17 cellular contexts compared by ENCODE assay signal in genomic region chr13:107992542-107992941, GRCh38.
"Had no signal": no experiment of that assay in that cellular context is flagged by ENCODE, and none has a peak within 500 bp of the region (broad histone marks: within the 10 kb centered on the region; RNA-seq: fewer than 3 reads in every experiment).

No MANE protein-coding gene starts in this region.

- ATAC-seq: heart left ventricle; natural killer cell treated with Interleukin-12 subunit alpha and Interleukin-12 subunit beta and Interleukin-15 and Interleukin-18, amount 100 ng/mL, for 72 hours; right cardiac atrium; T-cell had no signal

- H3K27me3 ChIP-seq: ascending aorta, cardiac muscle cell, colonic mucosa, heart left ventricle, upper lobe of left lung had no signal

- H3K9me3 ChIP-seq: ascending aorta, colonic mucosa, upper lobe of left lung had no signal

- H3K27ac ChIP-seq: ascending aorta, cardiac muscle cell, colonic mucosa, heart left ventricle, skin epidermis, upper lobe of left lung had no signal

- FAIRE-seq: keratinocyte had no signal

- H3K4me1 ChIP-seq: ascending aorta, colonic mucosa, heart left ventricle, upper lobe of left lung had no signal

- H3K4me3 ChIP-seq: ascending aorta, cardiac muscle cell, colonic mucosa, heart left ventricle, skin epidermis, upper lobe of left lung had no signal

- H3K36me3 ChIP-seq: ascending aorta, cardiac muscle cell, colonic mucosa, heart left ventricle, upper lobe of left lung had no signal

- DNase-seq: activated CD4-positive, alpha-beta T cell treated with anti-CD3 and anti-CD28 coated beads, Interleukin-2, amount 10 ng/mL, durations not matched to agents 7 days and 5 days; activated CD8-positive, alpha-beta memory T cell treated with anti-CD3 and anti-CD28 coated beads for 24 hours; activated naive CD8-positive, alpha-beta T cell treated with anti-CD3 and anti-CD28 coated beads for 36 hours; colonic mucosa; foreskin melanocyte; heart left ventricle; nucleus accumbens; posterior cingulate gyrus; right cardiac atrium; T-cell; T-helper 9 cell had no signal
